ENCODE assay signal across 35 cellular contexts in the genomic region with DNA sequence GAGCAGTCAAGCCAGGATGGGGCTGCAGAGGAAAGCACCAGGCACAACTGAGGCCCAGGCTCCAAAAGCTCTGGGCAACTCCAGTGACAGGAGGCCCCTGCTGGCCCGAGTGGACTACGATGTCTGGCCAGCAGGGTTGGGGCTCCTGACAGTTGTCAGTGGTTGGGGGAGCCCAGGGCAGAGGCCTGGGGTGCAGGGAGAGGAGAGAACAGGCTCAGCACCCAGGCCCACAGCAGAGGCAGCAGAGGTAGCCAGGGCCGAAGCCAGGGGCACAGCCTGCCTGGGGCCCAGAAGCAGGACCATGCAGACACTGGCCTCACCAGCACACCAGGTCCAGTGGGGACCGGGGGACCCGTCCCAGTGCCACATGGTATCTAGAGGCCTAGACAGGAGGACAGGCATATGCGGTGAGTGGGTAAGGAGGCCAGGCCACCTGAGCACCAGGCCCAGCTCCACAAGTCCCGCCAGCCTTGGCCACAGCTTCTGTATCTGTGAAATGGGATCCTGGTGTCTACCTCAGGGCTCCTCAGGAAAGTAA. TPM values are rescaled to one million over a fixed set of nuclear protein-coding genes. Genes with fewer than 3 reads are reported as not detected.
"Had no signal": no experiment of that assay in that cellular context is flagged by ENCODE, and none has a peak within 500 bp of the region (broad histone marks: within the 10 kb centered on the region; RNA-seq: fewer than 3 reads in every experiment).

No MANE protein-coding gene starts in this region.

- H3K36me3 Mint-ChIP-seq: activated naive CD8-positive, alpha-beta T cell had no signal

- H3K27ac Mint-ChIP-seq: activated CD8-positive, alpha-beta T cell treated with anti-CD3 and anti-CD28 coated beads for 36 hours; activated naive CD8-positive, alpha-beta T cell; activated T-helper 17 cell treated with anti-CD3 and anti-CD28 coated beads, Interleukin-2, amount 50 U/mL, for 72 hours; effector memory CD8-positive, alpha-beta T cell; T-helper 2 cell treated with Interferon-gamma antibody and Interleukin-4, amounts not matched to agents 5 μg/mL and 100 μg/mL, for 36 hours had no signal

- H3K4me3 Mint-ChIP-seq: activated B cell treated with CpG ODN at 0.5 μM for 24 hours; activated CD8-positive, alpha-beta T cell treated with anti-CD3 and anti-CD28 coated beads for 36 hours; activated naive CD8-positive, alpha-beta T cell; activated T-cell treated with anti-CD3 and anti-CD28 coated beads, Interleukin-2, amount 50 U/mL, for 4 hours; activated T-helper 17 cell treated with anti-CD3 and anti-CD28 coated beads, Interleukin-2, amount 50 U/mL, for 72 hours; effector memory CD8-positive, alpha-beta T cell; T-helper 17 cell; T-helper 2 cell treated with Interferon-gamma antibody and Interleukin-4, amounts not matched to agents 5 μg/mL and 100 μg/mL, for 36 hours had no signal

- H3K27me3 ChIP-seq: body of pancreas, colonic mucosa, esophagus squamous epithelium, gastroesophageal sphincter had no signal

- H3K27ac ChIP-seq: body of pancreas, colonic mucosa, epithelial cell of prostate, esophagus squamous epithelium, gastroesophageal sphincter, WERI-Rb-1 had no signal

- H3K27me3 Mint-ChIP-seq: activated B cell treated with CpG ODN at 0.5 μM for 24 hours; activated CD8-positive, alpha-beta T cell treated with anti-CD3 and anti-CD28 coated beads for 36 hours; activated naive CD8-positive, alpha-beta T cell; activated T-helper 17 cell treated with anti-CD3 and anti-CD28 coated beads, Interleukin-2, amount 50 U/mL, for 72 hours; effector memory CD8-positive, alpha-beta T cell had no signal

- H3K9me3 ChIP-seq: body of pancreas, colonic mucosa, esophagus squamous epithelium, gastroesophageal sphincter had no signal

- ATAC-seq: activated CD8-positive, alpha-beta T cell treated with anti-CD3 and anti-CD28 coated beads for 36 hours; activated T-helper 17 cell treated with anti-CD3 and anti-CD28 coated beads, Interleukin-2, amount 50 U/mL, for 72 hours; body of pancreas; effector memory CD8-positive, alpha-beta T cell; gastroesophageal sphincter; T-helper 17 cell had no signal

- DNase-seq: activated B cell treated with CpG ODN at 0.5 μM for 24 hours; activated CD4-positive, alpha-beta T cell treated with anti-CD3 and anti-CD28 coated beads for 48 hours; activated CD4-positive, alpha-beta T cell treated with anti-CD3 and anti-CD28 coated beads, Interleukin-2, amount 50 U/mL, for 1 hour; activated CD4-positive, alpha-beta T cell treated with anti-CD3 and anti-CD28 coated beads, Interleukin-2, amount 50 U/mL, for 48 hours; activated CD8-positive, alpha-beta memory T cell treated with anti-CD3 and anti-CD28 coated beads for 24 hours; activated CD8-positive, alpha-beta T cell treated with anti-CD3 and anti-CD28 coated beads for 36 hours; activated effector memory CD4-positive, alpha-beta T cell treated with Interleukin-2 at 50 U/mL for 16 hours; activated gamma-delta T cell treated with Interleukin-2 at 50 U/mL for 16 hours; activated naive CD4-positive, alpha-beta T cell treated with anti-CD3 and anti-CD28 coated beads, Interleukin-2, amount 50 U/mL, for 16 hours; activated naive CD4-positive, alpha-beta T cell treated with Interleukin-2 at 50 U/mL for 16 hours; activated T-cell treated with anti-CD3 and anti-CD28 coated beads, Interleukin-2, amount 50 U/mL, for 4 hours; amniotic stem cell; anterior cingulate cortex; body of pancreas; caudate nucleus; cerebellar nuclear complex; colonic mucosa; effector CD4-positive, alpha-beta T cell; effector memory CD8-positive, alpha-beta T cell; esophagus squamous epithelium; foreskin melanocyte; T-helper 1 cell; T-helper 17 cell; T1000; WERI-Rb-1 had no signal

- H3K4me1 Mint-ChIP-seq: activated B cell treated with CpG ODN at 0.5 μM for 24 hours had no signal

- H3K9me3 Mint-ChIP-seq: activated B cell treated with CpG ODN at 0.5 μM for 24 hours; activated CD8-positive, alpha-beta T cell treated with anti-CD3 and anti-CD28 coated beads for 36 hours; activated T-cell treated with anti-CD3 and anti-CD28 coated beads, Interleukin-2, amount 50 U/mL, for 4 hours; activated T-helper 17 cell treated with anti-CD3 and anti-CD28 coated beads, Interleukin-2, amount 50 U/mL, for 72 hours; effector memory CD8-positive, alpha-beta T cell; T-helper 2 cell treated with Interferon-gamma antibody and Interleukin-4, amounts not matched to agents 5 μg/mL and 100 μg/mL, for 36 hours had no signal

- H3K4me3 ChIP-seq: body of pancreas, colonic mucosa, esophagus squamous epithelium, gastroesophageal sphincter had no signal

- H3K4me1 ChIP-seq: body of pancreas, colonic mucosa, gastroesophageal sphincter had no signal

- H3K36me3 ChIP-seq: colonic mucosa, esophagus squamous epithelium, gastroesophageal sphincter, WERI-Rb-1 had no signal

RNA-seq across cellular contexts. Expression of a gene that starts 46.0 kb away (rescaled TPM):
- total RNA-seq: activated B cell treated with CpG ODN at 0.5 μM for 24 hours; activated CD8-positive, alpha-beta T cell treated with anti-CD3 and anti-CD28 coated beads for 36 hours; activated T-cell treated with anti-CD3 and anti-CD28 coated beads, Interleukin-2, amount 50 U/mL, for 4 hours; activated T-helper 17 cell treated with anti-CD3 and anti-CD28 coated beads, Interleukin-2, amount 50 U/mL, for 72 hours; body of pancreas; colonic mucosa; fibroblast of villous mesenchyme; gastroesophageal sphincter; glomerular endothelial cell; T-helper 17 cell had no signal
- polyA plus RNA-seq: adipose tissue, esophagus, fibroblast of lung had no signal
